In the genomic region with DNA sequence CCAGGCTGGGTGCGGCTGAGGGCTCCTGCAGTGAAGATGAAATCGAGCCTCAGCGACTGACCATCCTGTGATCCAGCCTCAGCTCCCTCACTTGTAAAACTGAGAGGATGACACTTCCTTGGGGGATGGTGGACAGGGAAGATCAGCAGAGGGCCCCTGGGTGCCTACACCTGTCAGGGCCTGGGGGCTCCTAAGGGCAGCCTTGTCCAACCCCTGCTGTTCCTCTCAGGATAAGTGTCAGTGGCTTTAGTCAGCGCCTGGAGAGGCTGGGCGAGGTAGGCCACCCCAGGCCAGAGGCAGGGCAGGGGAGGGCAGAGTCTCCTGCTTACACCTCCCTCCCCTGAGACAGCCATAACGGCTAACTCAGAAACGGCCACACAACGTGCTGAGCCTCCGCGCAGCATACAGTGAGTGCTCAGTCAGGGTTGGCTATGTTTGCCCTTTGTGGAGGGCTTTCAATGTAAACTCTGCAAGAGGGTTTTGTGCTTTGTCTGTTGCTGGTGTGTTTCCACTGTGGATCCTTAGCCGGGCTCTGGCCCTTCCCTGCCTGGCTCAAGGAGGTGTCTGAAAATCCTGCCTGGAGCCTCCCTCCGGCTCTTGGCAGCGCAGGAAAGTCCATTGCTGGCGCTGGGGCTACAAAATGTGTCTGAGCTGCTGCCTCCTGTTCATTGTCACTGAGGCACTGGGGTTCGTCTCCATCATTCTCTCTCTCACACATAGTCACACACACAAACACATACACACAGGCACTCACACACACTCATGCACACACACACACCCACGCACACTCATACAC, we compare ENCODE assay signal across 26 cellular contexts.
DNase-seq lines count a peak whose midpoint lies in the region; ATAC-seq and TF ChIP-seq lines count a peak whose summit lies in the region.
"Had no signal": no experiment of that assay in that cellular context is flagged by ENCODE, and none has a peak within 500 bp of the region (broad histone marks: within the 10 kb centered on the region; RNA-seq: fewer than 3 reads in every experiment).

No MANE protein-coding gene starts in this region.

- H3K18ac ChIP-seq in H9 (ENCODE audit: insufficient read length, low read depth, low read length): no peak overlapping the region

- H4K91ac ChIP-seq in H9 (ENCODE audit: insufficient read length, low read depth, low read length): no peak overlapping the region

- no peak overlapping the region for H2BK120ac ChIP-seq in H9 (ENCODE audit: low read depth, low read length, poor library complexity, severe bottlenecking)

- no peak overlapping the region for H2BK5ac ChIP-seq in H9 (ENCODE audit: insufficient read length, low read length)

- H3K79me1 ChIP-seq in H9 (ENCODE audit: insufficient read depth, low read depth, low read length, poor library complexity, severe bottlenecking): no peaks in the 10 kb centered on the region

- ATAC-seq in GM19324 (IDR thresholded peaks at IDR 0.05; ENCODE audit: low FRiP score, unreplicated experiment) (no peak), HG02852 (IDR thresholded peaks at IDR 0.05; ENCODE audit: unreplicated experiment) (no peak)
- ATAC-seq: activated naive CD4-positive, alpha-beta T cell treated with anti-CD3 and anti-CD28 coated beads, Interleukin-2, amount 50 U/mL, for 72 hours; psoas muscle had no signal

- H3K36me3 Mint-ChIP-seq in H9 (ENCODE audit: insufficient read depth in 1 of 3, low read depth in 3 of 3): no peaks in the 10 kb centered on the region
- H3K36me3 Mint-ChIP-seq in osteocyte (ENCODE audit: unreplicated experiment): no peaks in the 10 kb centered on the region
- H3K36me3 Mint-ChIP-seq: activated naive CD4-positive, alpha-beta T cell treated with anti-CD3 and anti-CD28 coated beads, Interleukin-2, amount 50 U/mL, for 72 hours; CD4-positive, alpha-beta memory T cell had no signal

- no peak overlapping the region for H2BK15ac ChIP-seq in H9 (ENCODE audit: low read depth, low read length)

- peaks cover 11 to 16% of the 10 kb centered on the region in 2 experiments for H3K4me1 Mint-ChIP-seq in H9
- H3K4me1 Mint-ChIP-seq in osteocyte (ENCODE audit: unreplicated experiment): no peaks in the 10 kb centered on the region
- H3K4me1 Mint-ChIP-seq: CD4-positive, alpha-beta memory T cell had no signal

- H3K23me2 ChIP-seq in H9 (ENCODE audit: insufficient read length, low read depth, low read length, poor library complexity, severe bottlenecking): no peaks in the 10 kb centered on the region

- H3K4ac ChIP-seq in H9 (ENCODE audit: low read depth, low read length): no peak overlapping the region

- H3K9ac ChIP-seq in H9 (ENCODE audit: extremely low read depth, insufficient read length, low read length): no peak overlapping the region

- H3K27me3 Mint-ChIP-seq in H9 (ENCODE audit: low read depth): peaks cover 2% of the 10 kb centered on the region; the same call in 1 of the 2 replicates
- H3K27me3 Mint-ChIP-seq in osteocyte (ENCODE audit: unreplicated experiment): peaks cover 8% of the 10 kb centered on the region

- H3K27ac ChIP-seq in H9 (ENCODE audit: insufficient read length, low read depth, low read length) (no peak overlapping the region), coronary artery (no peak overlapping the region)
- H3K27ac ChIP-seq: cardiac muscle cell, esophagus squamous epithelium, psoas muscle, RWPE1, thyroid gland had no signal

- no peak overlapping the region for H3K4me2 ChIP-seq in H9 (ENCODE audit: insufficient read depth, insufficient read length, low read length)

- H3K14ac ChIP-seq in H9 (ENCODE audit: insufficient read depth, low read length): no peak overlapping the region; the same call in 1 of the 2 replicates

- H2AFZ ChIP-seq in H9 (ENCODE audit: low read length): no peak overlapping the region

- no peak overlapping the region for H2BK12ac ChIP-seq in H9 (ENCODE audit: insufficient read length, low read depth, low read length)

- H2AK5ac ChIP-seq in H9 (ENCODE audit: insufficient read length, low read length): no peak overlapping the region

- no peak overlapping the region for H4K5ac ChIP-seq in H9 (ENCODE audit: insufficient read length, low read depth, low read length)

- TF ChIP-seq CTCF in H9 (conservative IDR thresholded peaks at IDR 0.05) (no peak), coronary artery (IDR thresholded peaks at IDR 0.05) (no peak), osteocyte (IDR thresholded peaks at IDR 0.05) (no peak)

- H3K23ac ChIP-seq in H9 (ENCODE audit: insufficient read length, low read depth, low read length): no peak overlapping the region

- no peak overlapping the region for H3K4me3 ChIP-seq in coronary artery
- H3K4me3 ChIP-seq: cardiac muscle cell, esophagus squamous epithelium, psoas muscle, thyroid gland had no signal

- no CpG with 5 or more reads among the region's 16 CpGs for WGBS in H9 (ENCODE audit: extremely low coverage, insufficient read length, low lambda C conversion rate)

- no peaks in the 10 kb centered on the region for H3K79me2 ChIP-seq in H9 (ENCODE audit: insufficient read depth, low read length)

- H3T11ph ChIP-seq in H9 (ENCODE audit: low read length): no peak overlapping the region

- no peaks in the 10 kb centered on the region for H4K20me1 ChIP-seq in H9 (ENCODE audit: control insufficient read depth, insufficient read depth, insufficient read length)

- DNase-seq in NCI-H748 (lab: John Stamatoyannopoulos, UW; ENCODE audit: unreplicated experiment) (peak; percentile 3), NCI-H748 treated with DMSO at 0.1 percent for 48 hours (lab: John Stamatoyannopoulos, UW) (no peak), H9 (no peak), coronary artery (ENCODE audit: low spot score) (peak; percentile 33), osteocyte (ENCODE audit: extremely low spot score, unreplicated experiment) (peak; percentile 66), NOMO-1 treated with dmso at 0.1 percent for 144 hours (lab: John Stamatoyannopoulos, UW; ENCODE audit: unreplicated experiment) (no peak)
- DNase-seq: activated CD4-positive, alpha-beta T cell treated with anti-CD3 and anti-CD28 coated beads, Interleukin-2, amount 50 U/mL, for 4 hours; activated CD4-positive, CD25-positive, alpha-beta regulatory T cell; aorta; CD4-positive, alpha-beta memory T cell; esophagus squamous epithelium; foreskin melanocyte; GOT3; NCI-H1105 treated with DMSO at 0.1 percent for 48 hours; NCI-H2107; NCI-H526 treated with DMSO at 0.1 percent for 48 hours; psoas muscle; T-helper 1 cell; thyroid gland had no signal

- H3K56ac ChIP-seq in H9 (ENCODE audit: insufficient read length, low read depth, low read length): no peak overlapping the region

- H4K8ac ChIP-seq in H9 (replicated peaks; ENCODE audit: insufficient read length, low read depth, low read length): peak overlapping the region; percentile 15

- no peak overlapping the region for H2BK20ac ChIP-seq in H9 (ENCODE audit: low read depth, low read length, poor library complexity, severe bottlenecking)

- H3K4me3 Mint-ChIP-seq in H9: no peak overlapping the region
- no peak overlapping the region for H3K4me3 Mint-ChIP-seq in osteocyte (ENCODE audit: unreplicated experiment)
- H3K4me3 Mint-ChIP-seq: CD4-positive, alpha-beta memory T cell; stimulated activated naive CD8-positive, alpha-beta T cell treated with anti-CD3 and anti-CD28 coated beads, Interleukin-15, Interleukin-2, amounts not matched to agents 100 ng/mL and 50 ng/mL, for 24 hours had no signal

- H3K27me3 ChIP-seq in H9 (ENCODE audit: insufficient read depth, low read length): no peaks in the 10 kb centered on the region
- H3K27me3 ChIP-seq: cardiac muscle cell had no signal

- H3K9me3 ChIP-seq in H9 (ENCODE audit: control insufficient read depth, low read depth, low read length): no peaks in the 10 kb centered on the region
- H3K9me3 ChIP-seq: esophagus squamous epithelium, psoas muscle, thyroid gland had no signal

- H3K9me3 Mint-ChIP-seq in H9 (no peaks in the 10 kb centered on the region; a peak in 1 of 5 replicates), osteocyte (ENCODE audit: unreplicated experiment) (no peaks in the 10 kb centered on the region)
- H3K9me3 Mint-ChIP-seq: activated naive CD4-positive, alpha-beta T cell treated with anti-CD3 and anti-CD28 coated beads, Interleukin-2, amount 50 U/mL, for 72 hours; activated T-helper 2 cell treated with anti-CD3 and anti-CD28 coated beads, Interferon-gamma antibody, Interleukin-2, Interleukin-4, amounts not matched to agents 10 μg/mL and 5 μg/mL and 100 μg/mL, durations not matched to agents 14 hours and 24 hours and 36 hours; stimulated activated naive CD8-positive, alpha-beta T cell treated with anti-CD3 and anti-CD28 coated beads, Interleukin-15, Interleukin-2, amounts not matched to agents 100 ng/mL and 50 ng/mL, for 24 hours had no signal

- H3K27ac Mint-ChIP-seq in H9: no peak overlapping the region
- no peak overlapping the region for H3K27ac Mint-ChIP-seq in osteocyte (ENCODE audit: unreplicated experiment)
- H3K27ac Mint-ChIP-seq: activated naive CD4-positive, alpha-beta T cell treated with anti-CD3 and anti-CD28 coated beads, Interleukin-2, amount 50 U/mL, for 72 hours; activated T-helper 2 cell treated with anti-CD3 and anti-CD28 coated beads, Interferon-gamma antibody, Interleukin-2, Interleukin-4, amounts not matched to agents 10 μg/mL and 5 μg/mL and 100 μg/mL, durations not matched to agents 14 hours and 24 hours and 36 hours; CD4-positive, alpha-beta memory T cell; stimulated activated naive CD8-positive, alpha-beta T cell treated with anti-CD3 and anti-CD28 coated beads, Interleukin-15, Interleukin-2, amounts not matched to agents 100 ng/mL and 50 ng/mL, for 24 hours had no signal

- H3K4me1 ChIP-seq in H9 (ENCODE audit: insufficient read depth, low read length): peaks cover 3% of the 10 kb centered on the region; the same call in 1 of the 2 replicates
- H3K4me1 ChIP-seq: esophagus squamous epithelium, psoas muscle, thyroid gland had no signal

Comparison
In these comparisons a context has a peak if more than half of its experiments do, and no peak if none do; other contexts are left out.
1. DNase-seq: peak in NCI-H748 (single experiment), coronary artery (single experiment) and osteocyte (single experiment); none in NCI-H748 treated with DMSO at 0.1 percent for 48 hours (single experiment), H9 (single experiment) and NOMO-1 treated with dmso at 0.1 percent for 144 hours (single experiment).